In the genomic region with DNA sequence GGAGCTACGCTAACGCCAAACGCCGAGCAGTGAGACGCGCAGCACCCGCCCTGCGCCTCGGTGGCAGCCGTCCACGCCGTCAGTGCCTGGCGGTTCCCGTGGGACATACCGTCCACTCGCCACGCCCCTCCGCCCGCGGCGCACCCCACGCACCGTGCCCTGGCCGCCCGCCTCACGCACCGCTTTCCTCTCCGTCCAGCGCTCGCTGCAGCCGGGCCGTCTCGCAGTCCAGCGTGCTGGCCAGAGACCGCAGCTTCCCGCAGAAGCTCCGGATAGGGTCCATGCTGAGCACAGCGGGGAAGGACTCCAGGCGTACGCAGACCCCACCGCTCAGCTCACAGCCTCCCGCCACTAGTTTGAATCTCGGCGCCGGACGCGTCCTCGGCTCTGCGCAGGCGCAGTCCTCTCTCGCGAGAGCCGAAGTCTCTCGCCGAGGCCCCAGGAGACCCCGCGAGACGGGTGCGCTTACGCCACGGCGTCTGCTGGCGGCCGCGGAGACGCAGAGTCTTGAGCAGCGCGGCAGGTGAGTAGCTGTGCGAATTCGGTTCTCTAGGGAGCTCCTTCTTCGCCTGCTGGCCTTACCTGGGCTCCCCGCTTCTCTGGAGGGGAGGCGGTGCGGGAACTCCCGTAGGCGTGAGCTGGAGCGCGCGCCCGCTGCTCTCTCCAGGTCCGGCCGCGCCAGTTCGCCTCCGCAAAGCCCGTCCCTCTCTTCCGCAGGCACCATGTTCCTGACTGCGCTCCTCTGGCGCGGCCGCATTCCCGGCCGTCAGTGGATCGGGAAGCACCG, we compare ENCODE assay signal across 1 cellular context.
TF ChIP-seq lines count a peak whose summit lies in the region.

A gene (plus strand): TSS at position 464 of the 787 bp plus-strand sequence. CDS start 259 bp downstream, at position 723.
A gene (minus strand): TSS at position 358 of the 787 bp plus-strand sequence. CDS start 75 bp downstream, at position 283.

TF ChIP-seq in HepG2, 621 proteins besides CTCF, POLR2A, EP300 and RAD21 (continued from another document and continues in another):
- TF ChIP-seq, protein P1, sequence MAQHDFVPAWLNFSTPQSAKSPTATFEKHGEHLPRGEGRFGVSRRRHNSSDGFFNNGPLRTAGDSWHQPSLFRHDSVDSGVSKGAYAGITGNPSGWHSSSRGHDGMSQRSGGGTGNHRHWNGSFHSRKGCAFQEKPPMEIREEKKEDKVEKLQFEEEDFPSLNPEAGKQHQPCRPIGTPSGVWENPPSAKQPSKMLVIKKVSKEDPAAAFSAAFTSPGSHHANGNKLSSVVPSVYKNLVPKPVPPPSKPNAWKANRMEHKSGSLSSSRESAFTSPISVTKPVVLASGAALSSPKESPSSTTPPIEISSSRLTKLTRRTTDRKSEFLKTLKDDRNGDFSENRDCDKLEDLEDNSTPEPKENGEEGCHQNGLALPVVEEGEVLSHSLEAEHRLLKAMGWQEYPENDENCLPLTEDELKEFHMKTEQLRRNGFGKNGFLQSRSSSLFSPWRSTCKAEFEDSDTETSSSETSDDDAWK (CRISPR knock-in tag; IDR thresholded peaks at IDR 0.05), result no peak
- TF ChIP-seq ZBTB38 (CRISPR knock-in tag; IDR thresholded peaks at IDR 0.05) (peak; percentile 77), ZKSCAN1 (IDR thresholded peaks at IDR 0.05; ENCODE audit: low read length) (no peak), MAF1 (CRISPR knock-in tag; IDR thresholded peaks at IDR 0.05; ENCODE audit: borderline replicate concordance) (no peak), MIER2 (CRISPR knock-in tag; IDR thresholded peaks at IDR 0.05) (0 out of 2 replicates have a peak, but pooled peaks have one; percentile 51), ZNF841 (CRISPR knock-in tag; IDR thresholded peaks at IDR 0.05; ENCODE audit: borderline replicate concordance) (0 out of 2 replicates have a peak, but pooled peaks have one; percentile 64), ZNF382 (CRISPR knock-in tag; IDR thresholded peaks at IDR 0.05; ENCODE audit: borderline replicate concordance) (no peak), ARNTL (CRISPR knock-in tag; IDR thresholded peaks at IDR 0.05) (no peak), MAFK (conservative IDR thresholded peaks at IDR 0.05 in 1 of 2, IDR thresholded peaks at IDR 0.05 in 1 of 2; ENCODE audit: low read length in 2 of 2) (no peak), TEAD3 (CRISPR knock-in tag; optimal IDR thresholded peaks at IDR 0.05; ENCODE audit: borderline replicate concordance) (peak; percentile 44), GZF1 (CRISPR knock-in tag; IDR thresholded peaks at IDR 0.05) (no peak), HCFC1 (IDR thresholded peaks at IDR 0.05; ENCODE audit: low read depth, low read length) (peak; percentile 44), ZNF253 (CRISPR knock-in tag; IDR thresholded peaks at IDR 0.05; ENCODE audit: borderline replicate concordance) (peak; percentile 56; the same call in 1 of the 2 replicates), ZNF83 (CRISPR knock-in tag; IDR thresholded peaks at IDR 0.05; ENCODE audit: borderline replicate concordance) (no peak; the same call in 1 of the 2 replicates), PITX1 (CRISPR knock-in tag; IDR thresholded peaks at IDR 0.05) (no peak), ZFYVE20 (CRISPR knock-in tag; IDR thresholded peaks at IDR 0.05; ENCODE audit: borderline replicate concordance, low read depth) (0 out of 2 replicates have a peak, but pooled peaks have one; percentile 69), MIER3 (CRISPR knock-in tag; IDR thresholded peaks at IDR 0.05; ENCODE audit: borderline replicate concordance) (peak; percentile 55; the same call in 1 of the 2 replicates), ZNF234 (CRISPR knock-in tag; conservative IDR thresholded peaks at IDR 0.05) (peak; percentile 91), ZNF816 (CRISPR knock-in tag; IDR thresholded peaks at IDR 0.05; ENCODE audit: borderline replicate concordance) (no peak), CHD2 (IDR thresholded peaks at IDR 0.05; ENCODE audit: low read depth, low read length) (peak; percentile 100), ZNF441 (CRISPR knock-in tag; IDR thresholded peaks at IDR 0.05; ENCODE audit: borderline replicate concordance) (peak; percentile 45; the same call in 1 of the 2 replicates), ARNT (IDR thresholded peaks at IDR 0.05) (no peak), PHF20 (CRISPR knock-in tag; IDR thresholded peaks at IDR 0.05) (peak; percentile 83), WIZ (CRISPR knock-in tag; IDR thresholded peaks at IDR 0.05) (peak; percentile 89; the same call in 1 of the 2 replicates), ZNF205 (CRISPR knock-in tag; IDR thresholded peaks at IDR 0.05) (peak; percentile 38; the same call in 1 of the 2 replicates), PPARG (CRISPR knock-in tag; conservative IDR thresholded peaks at IDR 0.05) (no peak; the same call in 1 of the 2 replicates), MEIS1 (CRISPR knock-in tag; IDR thresholded peaks at IDR 0.05; ENCODE audit: borderline replicate concordance) (peak; percentile 67; the same call in 1 of the 2 replicates), PRPF4 (IDR thresholded peaks at IDR 0.05; ENCODE audit: low read depth, low read length, poor library complexity, severe bottlenecking) (no peak), ERF (CRISPR knock-in tag; IDR thresholded peaks at IDR 0.05) (peak; percentile 67; the same call in 1 of the 2 replicates), ZNF251 (CRISPR knock-in tag; IDR thresholded peaks at IDR 0.05) (no peak), RFX1 (IDR thresholded peaks at IDR 0.05) (no peak), ZNF335 (CRISPR knock-in tag; IDR thresholded peaks at IDR 0.05) (peak; percentile 61; the same call in 1 of the 2 replicates), JUN (CRISPR knock-in tag; IDR thresholded peaks at IDR 0.05) (no peak), SALL2 (CRISPR knock-in tag; IDR thresholded peaks at IDR 0.05) (peak; percentile 91), HNRNPK (IDR thresholded peaks at IDR 0.05; ENCODE audit: low read depth, low read length, poor library complexity, severe bottlenecking) (no peak), CHCHD3 (CRISPR knock-in tag; IDR thresholded peaks at IDR 0.05) (peak; percentile 77)
- TF ChIP-seq, protein P2, sequence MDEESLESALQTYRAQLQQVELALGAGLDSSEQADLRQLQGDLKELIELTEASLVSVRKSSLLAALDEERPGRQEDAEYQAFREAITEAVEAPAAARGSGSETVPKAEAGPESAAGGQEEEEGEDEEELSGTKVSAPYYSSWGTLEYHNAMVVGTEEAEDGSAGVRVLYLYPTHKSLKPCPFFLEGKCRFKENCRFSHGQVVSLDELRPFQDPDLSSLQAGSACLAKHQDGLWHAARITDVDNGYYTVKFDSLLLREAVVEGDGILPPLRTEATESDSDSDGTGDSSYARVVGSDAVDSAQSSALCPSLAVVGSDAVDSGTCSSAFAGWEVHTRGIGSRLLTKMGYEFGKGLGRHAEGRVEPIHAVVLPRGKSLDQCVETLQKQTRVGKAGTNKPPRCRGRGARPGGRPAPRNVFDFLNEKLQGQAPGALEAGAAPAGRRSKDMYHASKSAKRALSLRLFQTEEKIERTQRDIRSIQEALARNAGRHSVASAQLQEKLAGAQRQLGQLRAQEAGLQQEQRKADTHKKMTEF (CRISPR knock-in tag; IDR thresholded peaks at IDR 0.05), result peak; percentile 95
- TF ChIP-seq, protein P3, sequence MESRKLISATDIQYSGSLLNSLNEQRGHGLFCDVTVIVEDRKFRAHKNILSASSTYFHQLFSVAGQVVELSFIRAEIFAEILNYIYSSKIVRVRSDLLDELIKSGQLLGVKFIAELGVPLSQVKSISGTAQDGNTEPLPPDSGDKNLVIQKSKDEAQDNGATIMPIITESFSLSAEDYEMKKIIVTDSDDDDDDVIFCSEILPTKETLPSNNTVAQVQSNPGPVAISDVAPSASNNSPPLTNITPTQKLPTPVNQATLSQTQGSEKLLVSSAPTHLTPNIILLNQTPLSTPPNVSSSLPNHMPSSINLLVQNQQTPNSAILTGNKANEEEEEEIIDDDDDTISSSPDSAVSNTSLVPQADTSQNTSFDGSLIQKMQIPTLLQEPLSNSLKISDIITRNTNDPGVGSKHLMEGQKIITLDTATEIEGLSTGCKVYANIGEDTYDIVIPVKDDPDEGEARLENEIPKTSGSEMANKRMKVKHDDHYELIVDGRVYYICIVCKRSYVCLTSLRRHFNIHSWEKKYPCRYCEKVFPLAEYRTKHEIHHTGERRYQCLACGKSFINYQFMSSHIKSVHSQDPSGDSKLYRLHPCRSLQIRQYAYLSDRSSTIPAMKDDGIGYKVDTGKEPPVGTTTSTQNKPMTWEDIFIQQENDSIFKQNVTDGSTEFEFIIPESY (CRISPR knock-in tag; IDR thresholded peaks at IDR 0.05), result no peak
- TF ChIP-seq, protein P4, sequence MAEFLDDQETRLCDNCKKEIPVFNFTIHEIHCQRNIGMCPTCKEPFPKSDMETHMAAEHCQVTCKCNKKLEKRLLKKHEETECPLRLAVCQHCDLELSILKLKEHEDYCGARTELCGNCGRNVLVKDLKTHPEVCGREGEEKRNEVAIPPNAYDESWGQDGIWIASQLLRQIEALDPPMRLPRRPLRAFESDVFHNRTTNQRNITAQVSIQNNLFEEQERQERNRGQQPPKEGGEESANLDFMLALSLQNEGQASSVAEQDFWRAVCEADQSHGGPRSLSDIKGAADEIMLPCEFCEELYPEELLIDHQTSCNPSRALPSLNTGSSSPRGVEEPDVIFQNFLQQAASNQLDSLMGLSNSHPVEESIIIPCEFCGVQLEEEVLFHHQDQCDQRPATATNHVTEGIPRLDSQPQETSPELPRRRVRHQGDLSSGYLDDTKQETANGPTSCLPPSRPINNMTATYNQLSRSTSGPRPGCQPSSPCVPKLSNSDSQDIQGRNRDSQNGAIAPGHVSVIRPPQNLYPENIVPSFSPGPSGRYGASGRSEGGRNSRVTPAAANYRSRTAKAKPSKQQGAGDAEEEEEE (CRISPR knock-in tag; IDR thresholded peaks at IDR 0.05; ENCODE audit: borderline replicate concordance), result no peak
- TF ChIP-seq, protein P5, sequence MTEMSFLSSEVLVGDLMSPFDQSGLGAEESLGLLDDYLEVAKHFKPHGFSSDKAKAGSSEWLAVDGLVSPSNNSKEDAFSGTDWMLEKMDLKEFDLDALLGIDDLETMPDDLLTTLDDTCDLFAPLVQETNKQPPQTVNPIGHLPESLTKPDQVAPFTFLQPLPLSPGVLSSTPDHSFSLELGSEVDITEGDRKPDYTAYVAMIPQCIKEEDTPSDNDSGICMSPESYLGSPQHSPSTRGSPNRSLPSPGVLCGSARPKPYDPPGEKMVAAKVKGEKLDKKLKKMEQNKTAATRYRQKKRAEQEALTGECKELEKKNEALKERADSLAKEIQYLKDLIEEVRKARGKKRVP (CRISPR knock-in tag; IDR thresholded peaks at IDR 0.05), result peak in 1 of 2 experiments; percentile 71; a peak in 1 of 4 replicates
- TF ChIP-seq, protein P6, sequence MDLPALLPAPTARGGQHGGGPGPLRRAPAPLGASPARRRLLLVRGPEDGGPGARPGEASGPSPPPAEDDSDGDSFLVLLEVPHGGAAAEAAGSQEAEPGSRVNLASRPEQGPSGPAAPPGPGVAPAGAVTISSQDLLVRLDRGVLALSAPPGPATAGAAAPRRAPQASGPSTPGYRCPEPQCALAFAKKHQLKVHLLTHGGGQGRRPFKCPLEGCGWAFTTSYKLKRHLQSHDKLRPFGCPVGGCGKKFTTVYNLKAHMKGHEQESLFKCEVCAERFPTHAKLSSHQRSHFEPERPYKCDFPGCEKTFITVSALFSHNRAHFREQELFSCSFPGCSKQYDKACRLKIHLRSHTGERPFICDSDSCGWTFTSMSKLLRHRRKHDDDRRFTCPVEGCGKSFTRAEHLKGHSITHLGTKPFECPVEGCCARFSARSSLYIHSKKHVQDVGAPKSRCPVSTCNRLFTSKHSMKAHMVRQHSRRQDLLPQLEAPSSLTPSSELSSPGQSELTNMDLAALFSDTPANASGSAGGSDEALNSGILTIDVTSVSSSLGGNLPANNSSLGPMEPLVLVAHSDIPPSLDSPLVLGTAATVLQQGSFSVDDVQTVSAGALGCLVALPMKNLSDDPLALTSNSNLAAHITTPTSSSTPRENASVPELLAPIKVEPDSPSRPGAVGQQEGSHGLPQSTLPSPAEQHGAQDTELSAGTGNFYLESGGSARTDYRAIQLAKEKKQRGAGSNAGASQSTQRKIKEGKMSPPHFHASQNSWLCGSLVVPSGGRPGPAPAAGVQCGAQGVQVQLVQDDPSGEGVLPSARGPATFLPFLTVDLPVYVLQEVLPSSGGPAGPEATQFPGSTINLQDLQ (CRISPR knock-in tag; IDR thresholded peaks at IDR 0.05), result no peak
- TF ChIP-seq, protein P7, sequence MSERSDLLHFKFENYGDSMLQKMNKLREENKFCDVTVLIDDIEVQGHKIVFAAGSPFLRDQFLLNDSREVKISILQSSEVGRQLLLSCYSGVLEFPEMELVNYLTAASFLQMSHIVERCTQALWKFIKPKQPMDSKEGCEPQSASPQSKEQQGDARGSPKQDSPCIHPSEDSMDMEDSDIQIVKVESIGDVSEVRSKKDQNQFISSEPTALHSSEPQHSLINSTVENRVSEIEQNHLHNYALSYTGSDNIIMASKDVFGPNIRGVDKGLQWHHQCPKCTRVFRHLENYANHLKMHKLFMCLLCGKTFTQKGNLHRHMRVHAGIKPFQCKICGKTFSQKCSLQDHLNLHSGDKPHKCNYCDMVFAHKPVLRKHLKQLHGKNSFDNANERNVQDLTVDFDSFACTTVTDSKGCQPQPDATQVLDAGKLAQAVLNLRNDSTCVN (CRISPR knock-in tag; IDR thresholded peaks at IDR 0.05; ENCODE audit: borderline replicate concordance), result peak; percentile 1; the same call in 1 of the 2 replicates
- TF ChIP-seq, protein P8, sequence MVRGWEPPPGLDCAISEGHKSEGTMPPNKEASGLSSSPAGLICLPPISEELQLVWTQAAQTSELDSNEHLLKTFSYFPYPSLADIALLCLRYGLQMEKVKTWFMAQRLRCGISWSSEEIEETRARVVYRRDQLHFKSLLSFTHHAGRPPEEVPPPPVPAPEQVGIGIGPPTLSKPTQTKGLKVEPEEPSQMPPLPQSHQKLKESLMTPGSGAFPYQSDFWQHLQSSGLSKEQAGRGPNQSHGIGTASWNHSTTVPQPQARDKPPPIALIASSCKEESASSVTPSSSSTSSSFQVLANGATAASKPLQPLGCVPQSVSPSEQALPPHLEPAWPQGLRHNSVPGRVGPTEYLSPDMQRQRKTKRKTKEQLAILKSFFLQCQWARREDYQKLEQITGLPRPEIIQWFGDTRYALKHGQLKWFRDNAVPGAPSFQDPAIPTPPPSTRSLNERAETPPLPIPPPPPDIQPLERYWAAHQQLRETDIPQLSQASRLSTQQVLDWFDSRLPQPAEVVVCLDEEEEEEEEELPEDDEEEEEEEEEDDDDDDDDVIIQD (CRISPR knock-in tag; IDR thresholded peaks at IDR 0.05; ENCODE audit: low read depth), result no peak
